In the genomic region with DNA sequence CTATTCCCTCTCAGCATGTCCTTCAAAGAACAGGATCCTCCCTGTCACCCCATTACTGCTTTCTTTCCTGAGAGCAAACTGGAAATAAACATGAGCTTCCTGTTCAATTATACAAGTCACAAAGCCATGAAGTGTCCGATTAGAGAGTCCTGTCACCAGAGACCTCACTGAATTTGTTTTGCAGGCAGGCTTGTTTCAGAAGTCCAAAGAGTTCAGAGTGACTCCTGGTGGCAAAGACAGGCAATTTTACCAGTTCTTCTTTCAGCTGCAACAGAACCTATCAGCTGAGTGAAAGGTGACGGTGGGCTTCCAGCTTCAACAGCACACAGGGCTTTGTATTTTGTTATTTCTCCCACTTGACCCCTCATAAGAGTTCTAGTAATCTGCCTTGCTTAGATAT, we compare ENCODE assay signal across 9 cellular contexts. TPM values are rescaled to one million over a fixed set of nuclear protein-coding genes. Genes with fewer than 3 reads are reported as not detected.
DNase-seq lines count a peak whose midpoint lies in the region; ATAC-seq and TF ChIP-seq lines count a peak whose summit lies in the region.
"Had no signal": no experiment of that assay in that cellular context is flagged by ENCODE, and none has a peak within 500 bp of the region (broad histone marks: within the 10 kb centered on the region; RNA-seq: fewer than 3 reads in every experiment).

No MANE protein-coding gene starts in this region.

- no peak overlapping the region for H3K4me3 Mint-ChIP-seq in activated CD4-positive, alpha-beta T cell treated with anti-CD3 and anti-CD28 coated beads for 36 hours
- no peak overlapping the region for H3K4me3 Mint-ChIP-seq in activated CD4-positive, alpha-beta memory T cell treated with anti-CD3 and anti-CD28 coated beads for 36 hours

- no peaks in the 10 kb centered on the region for H3K9me3 Mint-ChIP-seq in activated CD4-positive, alpha-beta T cell treated with anti-CD3 and anti-CD28 coated beads for 36 hours (ENCODE audit: low read depth)
- H3K9me3 Mint-ChIP-seq in activated CD4-positive, alpha-beta memory T cell treated with anti-CD3 and anti-CD28 coated beads for 36 hours, result no peaks in the 10 kb centered on the region

- peak; percentile 52 for ATAC-seq in Right ventricle myocardium inferior
- no peak for ATAC-seq in upper lobe of right lung
- ATAC-seq in activated CD4-positive, alpha-beta T cell treated with anti-CD3 and anti-CD28 coated beads for 36 hours, result no peak
- no peak for ATAC-seq in GM21367 (IDR thresholded peaks at IDR 0.05; ENCODE audit: unreplicated experiment)

- peak in 1 of 2 donors; percentile 47 for TF ChIP-seq CTCF in right atrium auricular region (IDR thresholded peaks at IDR 0.05)
- peak; percentile 52 for TF ChIP-seq CTCF in left ventricle myocardium inferior (IDR thresholded peaks at IDR 0.05; ENCODE audit: borderline replicate concordance)
- TF ChIP-seq CTCF in upper lobe of right lung (IDR thresholded peaks at IDR 0.05), result peak; percentile 47

- H3K27me3 Mint-ChIP-seq in activated CD4-positive, alpha-beta T cell treated with anti-CD3 and anti-CD28 coated beads for 36 hours, result no peaks in the 10 kb centered on the region
- no peaks in the 10 kb centered on the region for H3K27me3 Mint-ChIP-seq in activated CD4-positive, alpha-beta memory T cell treated with anti-CD3 and anti-CD28 coated beads for 36 hours

- H3K9ac ChIP-seq in adipocyte (ENCODE audit: low read length), result no peak overlapping the region

- peaks cover 0 to 9% of the 10 kb centered on the region in 2 donors for H3K9me3 ChIP-seq in right atrium auricular region
- peaks cover 18% of the 10 kb centered on the region for H3K9me3 ChIP-seq in adipocyte (ENCODE audit: control insufficient read depth, low read length)
- no peaks in the 10 kb centered on the region for H3K9me3 ChIP-seq in left ventricle myocardium inferior (replicated peaks)
- H3K9me3 ChIP-seq in upper lobe of right lung, result no peaks in the 10 kb centered on the region

- H3K4me1 ChIP-seq in right atrium auricular region (no peaks in the 10 kb centered on the region), adipocyte (ENCODE audit: control insufficient read depth, insufficient read depth, low read length) (peaks cover 6% of the 10 kb centered on the region), left ventricle myocardium inferior (peaks cover 21% of the 10 kb centered on the region), upper lobe of right lung (peaks cover 4% of the 10 kb centered on the region)

- H3K27me3 ChIP-seq in right atrium auricular region (no peaks in the 10 kb centered on the region), adipocyte (replicated peaks; ENCODE audit: control insufficient read depth, insufficient read depth, low read length) (peaks cover under 1% of the 10 kb centered on the region), left ventricle myocardium inferior (ENCODE audit: low read depth) (no peaks in the 10 kb centered on the region), upper lobe of right lung (no peaks in the 10 kb centered on the region)

- peaks cover 44% of the 10 kb centered on the region for H3K4me1 Mint-ChIP-seq in activated CD4-positive, alpha-beta T cell treated with anti-CD3 and anti-CD28 coated beads for 36 hours
- H3K4me1 Mint-ChIP-seq in activated CD4-positive, alpha-beta memory T cell treated with anti-CD3 and anti-CD28 coated beads for 36 hours (ENCODE audit: low read depth), result peaks cover 36% of the 10 kb centered on the region

- POLR2A ChIA-PET in activated CD4-positive, alpha-beta T cell treated with anti-CD3 and anti-CD28 coated beads for 36 hours (lab: Charles Lee), result no interaction called here
- POLR2A ChIA-PET in activated CD4-positive, alpha-beta memory T cell treated with anti-CD3 and anti-CD28 coated beads for 36 hours (lab: Charles Lee), result no interaction called here

- CTCF ChIA-PET in activated CD4-positive, alpha-beta T cell treated with anti-CD3 and anti-CD28 coated beads for 36 hours (lab: Charles Lee), result interaction anchor here (0.8 to 2.2 kb wide), 4 partner anchors 15 to 107 kb away, joined by 3 to 5 read pairs (median 5); no protein-coding TSS in a partner anchor
- CTCF ChIA-PET in activated CD4-positive, alpha-beta memory T cell treated with anti-CD3 and anti-CD28 coated beads for 36 hours (lab: Charles Lee), result interaction anchor here (1.4 kb wide), 1 partner anchor 13 kb away, joined by 3 read pairs; no protein-coding TSS in a partner anchor

- H3K4me3 ChIP-seq in right atrium auricular region (no peak overlapping the region), adipocyte (ENCODE audit: low read length) (no peak overlapping the region), left ventricle myocardium inferior (no peak overlapping the region), upper lobe of right lung (no peak overlapping the region)

- no peak for DNase-seq in Right ventricle myocardium inferior (ENCODE audit: missing footprints)
- no peak for DNase-seq in right atrium auricular region (ENCODE audit: low spot score)
- peak; percentile 40 for DNase-seq in adipocyte (ENCODE audit: low read depth)
- DNase-seq in left ventricle myocardium inferior, result no peak
- DNase-seq in upper lobe of right lung, result no peak
- DNase-seq in activated CD4-positive, alpha-beta T cell treated with anti-CD3 and anti-CD28 coated beads for 36 hours, result no peak
- DNase-seq in activated CD4-positive, alpha-beta memory T cell treated with anti-CD3 and anti-CD28 coated beads for 36 hours, result no peak
- DNase-seq: activated CD4-positive, CD25-positive, alpha-beta regulatory T cell had no signal

- H3K27ac ChIP-seq in right atrium auricular region, result peak overlapping the region in 1 of 2 donors; percentile 28
- peak overlapping the region; percentile 56 for H3K27ac ChIP-seq in left ventricle myocardium inferior (replicated peaks)
- no peak overlapping the region for H3K27ac ChIP-seq in upper lobe of right lung

- peaks cover 52% of the 10 kb centered on the region for H3K36me3 Mint-ChIP-seq in activated CD4-positive, alpha-beta T cell treated with anti-CD3 and anti-CD28 coated beads for 36 hours (ENCODE audit: low read depth)
- peaks cover 40% of the 10 kb centered on the region for H3K36me3 Mint-ChIP-seq in activated CD4-positive, alpha-beta memory T cell treated with anti-CD3 and anti-CD28 coated beads for 36 hours

- H3K36me3 ChIP-seq in right atrium auricular region (peaks cover 1% of the 10 kb centered on the region), adipocyte (ENCODE audit: control insufficient read depth, insufficient read depth, low read length, severe bottlenecking) (peaks cover 26% of the 10 kb centered on the region), left ventricle myocardium inferior (peaks cover 23% of the 10 kb centered on the region), upper lobe of right lung (peaks cover 17% of the 10 kb centered on the region)

- intact Hi-C loops in Right ventricle myocardium inferior (cut with DNase I), result loop anchor here (2.0 to 10.0 kb wide), 2 partner anchors 103 to 449 kb away; partner anchors contain the start of gene UBA1
- intact Hi-C loops in left ventricle myocardium inferior (cut with micrococcal nuclease), result no loop called here
- intact Hi-C loops in upper lobe of right lung (cut with DNase I), result no loop called here
- intact Hi-C loops in activated CD4-positive, alpha-beta T cell treated with anti-CD3 and anti-CD28 coated beads for 36 hours (cut with DNase I, micrococcal nuclease), result no loop called here
- intact Hi-C loops in activated CD4-positive, alpha-beta memory T cell treated with anti-CD3 and anti-CD28 coated beads for 36 hours (cut with micrococcal nuclease), result no loop called here

- H3K27ac Mint-ChIP-seq in activated CD4-positive, alpha-beta T cell treated with anti-CD3 and anti-CD28 coated beads for 36 hours, result no peak overlapping the region
- H3K27ac Mint-ChIP-seq in activated CD4-positive, alpha-beta memory T cell treated with anti-CD3 and anti-CD28 coated beads for 36 hours, result no peak overlapping the region

RNA-seq across cellular contexts. Expression of gene ELK1, which starts 6.4 kb away (rescaled TPM):
- total RNA-seq in Right ventricle myocardium inferior (19.3 TPM), right atrium auricular region (10 to 100 TPM; 21.9 to 28.9 TPM), left ventricle myocardium inferior (21.3 TPM), upper lobe of right lung (29.2 TPM)
- total RNA-seq in activated CD4-positive, alpha-beta T cell treated with anti-CD3 and anti-CD28 coated beads for 36 hours, result 100 to 1,000 TPM in 1 of 2 experiments, 10 to 100 TPM in 1; 96.8 to 117 TPM
- total RNA-seq in activated CD4-positive, alpha-beta memory T cell treated with anti-CD3 and anti-CD28 coated beads for 36 hours, result 10 to 100 TPM; 93.6 to 95.3 TPM

RNA-seq across cellular contexts. Expression of gene CFP, which starts 14.2 kb away (rescaled TPM):
- total RNA-seq in Right ventricle myocardium inferior (3.7 TPM), right atrium auricular region (1 to 10 TPM; 2.2 to 6.3 TPM), left ventricle myocardium inferior (3.0 TPM), upper lobe of right lung (14.9 TPM)
- 1 to 10 TPM; 2.4 to 4.7 TPM for total RNA-seq in activated CD4-positive, alpha-beta T cell treated with anti-CD3 and anti-CD28 coated beads for 36 hours
- 1 to 10 TPM; 3.4 to 4.4 TPM for total RNA-seq in activated CD4-positive, alpha-beta memory T cell treated with anti-CD3 and anti-CD28 coated beads for 36 hours

RNA-seq across cellular contexts. Expression of gene UXT, which starts 15.1 kb away (rescaled TPM):
- 86.4 TPM for total RNA-seq in Right ventricle myocardium inferior
- 100 to 1,000 TPM; 108 to 158 TPM for total RNA-seq in right atrium auricular region
- total RNA-seq in left ventricle myocardium inferior, result 93.5 TPM
- total RNA-seq in upper lobe of right lung, result 77.5 TPM
- total RNA-seq in activated CD4-positive, alpha-beta T cell treated with anti-CD3 and anti-CD28 coated beads for 36 hours, result 100 to 1,000 TPM; 195 to 210 TPM
- 100 to 1,000 TPM; 198 to 210 TPM for total RNA-seq in activated CD4-positive, alpha-beta memory T cell treated with anti-CD3 and anti-CD28 coated beads for 36 hours

RNA-seq across cellular contexts. Expression of gene SYN1, which starts 24.3 kb away (rescaled TPM):
- 11.1 TPM for total RNA-seq in Right ventricle myocardium inferior
- 1 to 10 TPM; 6.4 to 7.0 TPM for total RNA-seq in right atrium auricular region
- 13.9 TPM for total RNA-seq in left ventricle myocardium inferior
- 0.75 TPM for total RNA-seq in upper lobe of right lung
- total RNA-seq in activated CD4-positive, alpha-beta T cell treated with anti-CD3 and anti-CD28 coated beads for 36 hours, result under 1 TPM; 0.82 to 0.98 TPM
- 1 to 10 TPM in 1 of 2 experiments, under 1 TPM in 1; 0.83 to 1.3 TPM for total RNA-seq in activated CD4-positive, alpha-beta memory T cell treated with anti-CD3 and anti-CD28 coated beads for 36 hours
